ENCODE assay signal across 10 cellular contexts in the genomic region with DNA sequence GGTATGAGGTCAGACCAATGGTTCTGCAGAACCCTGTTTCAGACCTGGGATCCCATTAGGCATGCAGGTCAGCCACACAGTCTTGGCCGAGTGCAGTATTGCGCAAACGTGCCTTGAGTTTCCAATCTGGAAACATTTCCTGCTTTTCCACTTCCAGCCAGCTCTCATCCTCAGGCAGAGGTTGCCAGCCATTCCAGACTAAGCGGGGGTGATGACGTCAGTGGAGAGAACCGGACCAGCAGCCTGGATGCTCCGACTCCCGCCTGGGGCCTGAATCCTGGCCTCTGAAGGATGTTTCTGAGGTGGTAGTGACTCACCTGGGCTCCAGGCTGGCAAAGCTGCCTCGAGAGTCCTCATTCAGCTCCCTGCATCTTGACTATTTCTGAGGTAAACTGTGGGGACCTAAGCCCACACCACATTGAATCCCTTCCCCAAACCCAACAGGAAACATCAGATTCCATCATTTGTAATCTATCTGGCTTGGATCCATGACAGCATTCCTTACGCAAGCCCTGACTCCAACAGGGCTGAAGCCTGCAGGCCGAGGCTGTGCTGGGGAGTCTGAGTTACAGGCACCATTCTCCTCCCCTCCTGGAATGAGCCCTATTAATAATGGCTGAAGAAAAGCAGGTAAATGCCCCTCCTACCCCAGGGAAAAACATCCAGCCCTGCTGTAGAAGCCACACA.
DNase-seq lines count a peak whose midpoint lies in the region; ATAC-seq and TF ChIP-seq lines count a peak whose summit lies in the region.
"Had no signal": no experiment of that assay in that cellular context is flagged by ENCODE, and none has a peak within 500 bp of the region (broad histone marks: within the 10 kb centered on the region; RNA-seq: fewer than 3 reads in every experiment).

No MANE protein-coding gene starts in this region.

- H3K36me3 Mint-ChIP-seq in HFFc6 (ENCODE audit: low read depth) (no peaks in the 10 kb centered on the region), brain (no peaks in the 10 kb centered on the region)
- H3K36me3 Mint-ChIP-seq: natural killer cell treated with Interleukin-12 subunit alpha and Interleukin-12 subunit beta and Interleukin-15 and Interleukin-18, amount 100 ng/mL, for 72 hours had no signal

- peaks cover 5% of the 10 kb centered on the region for H3K27me3 Mint-ChIP-seq in HFFc6 (ENCODE audit: insufficient read depth)
- no peaks in the 10 kb centered on the region for H3K27me3 Mint-ChIP-seq in brain
- H3K27me3 Mint-ChIP-seq: activated B cell treated with CpG ODN at 0.5 μM for 24 hours; natural killer cell treated with Interleukin-12 subunit alpha and Interleukin-12 subunit beta and Interleukin-15 and Interleukin-18, amount 100 ng/mL, for 72 hours had no signal

- H3K4me3 Mint-ChIP-seq in HFFc6 (peak overlapping the region; percentile 74), brain (no peak overlapping the region)
- H3K4me3 Mint-ChIP-seq: activated B cell treated with CpG ODN at 0.5 μM for 24 hours; natural killer cell treated with Interleukin-12 subunit alpha and Interleukin-12 subunit beta and Interleukin-15 and Interleukin-18, amount 100 ng/mL, for 72 hours had no signal

- DNase-seq in HFFc6 (peak; percentile 96), islet precursor cell (peak; percentile 99), superior temporal gyrus (ENCODE audit: extremely low spot score) (peak; percentile 66), GM20000 (ENCODE audit: low spot score) (no peak), NOMO-1 (lab: John Stamatoyannopoulos, UW; ENCODE audit: unreplicated experiment in 2 of 2) (no peak)
- DNase-seq: activated B cell treated with CpG ODN at 0.5 μM for 24 hours had no signal

- no peak for TF ChIP-seq CTCF in HFFc6 (IDR thresholded peaks at IDR 0.05)
- no peak for TF ChIP-seq CTCF in brain (conservative IDR thresholded peaks at IDR 0.05)
- TF ChIP-seq CTCF in GM20000 (IDR thresholded peaks at IDR 0.05; ENCODE audit: extremely low read depth, missing control alignments) = no peak

- ATAC-seq in HG02884 (IDR thresholded peaks at IDR 0.05; ENCODE audit: unreplicated experiment) = no peak
- no peak for ATAC-seq in HG02840 (IDR thresholded peaks at IDR 0.05; ENCODE audit: low FRiP score, unreplicated experiment)
- ATAC-seq: natural killer cell treated with Interleukin-12 subunit alpha and Interleukin-12 subunit beta and Interleukin-15 and Interleukin-18, amount 100 ng/mL, for 72 hours had no signal

- H3K4me1 Mint-ChIP-seq in HFFc6 (ENCODE audit: low read depth) (peaks cover 23% of the 10 kb centered on the region), brain (peaks cover 39% of the 10 kb centered on the region)
- H3K4me1 Mint-ChIP-seq: activated B cell treated with CpG ODN at 0.5 μM for 24 hours had no signal

- no peaks in the 10 kb centered on the region for H3K9me3 Mint-ChIP-seq in HFFc6
- no peaks in the 10 kb centered on the region for H3K9me3 Mint-ChIP-seq in brain
- H3K9me3 Mint-ChIP-seq: activated B cell treated with CpG ODN at 0.5 μM for 24 hours; natural killer cell treated with Interleukin-12 subunit alpha and Interleukin-12 subunit beta and Interleukin-15 and Interleukin-18, amount 100 ng/mL, for 72 hours had no signal

- H3K27ac Mint-ChIP-seq in HFFc6 = peak overlapping the region; percentile 94
- peak overlapping the region in 4 of 5 experiments; percentile 19 to 68 (median 35) for H3K27ac Mint-ChIP-seq in brain
- H3K27ac Mint-ChIP-seq: activated B cell treated with CpG ODN at 0.5 μM for 24 hours; natural killer cell treated with Interleukin-12 subunit alpha and Interleukin-12 subunit beta and Interleukin-15 and Interleukin-18, amount 100 ng/mL, for 72 hours had no signal

Comparison
In these comparisons a context has a peak if more than half of its experiments do, and no peak if none do; other contexts are left out.
1. DNase-seq: peak in HFFc6 (single experiment), islet precursor cell (single experiment) and superior temporal gyrus (single experiment); none in GM20000 (single experiment) and NOMO-1 (0 of 2).